Comparison of ENCODE assay signal across 8 cellular contexts in the genomic region with DNA sequence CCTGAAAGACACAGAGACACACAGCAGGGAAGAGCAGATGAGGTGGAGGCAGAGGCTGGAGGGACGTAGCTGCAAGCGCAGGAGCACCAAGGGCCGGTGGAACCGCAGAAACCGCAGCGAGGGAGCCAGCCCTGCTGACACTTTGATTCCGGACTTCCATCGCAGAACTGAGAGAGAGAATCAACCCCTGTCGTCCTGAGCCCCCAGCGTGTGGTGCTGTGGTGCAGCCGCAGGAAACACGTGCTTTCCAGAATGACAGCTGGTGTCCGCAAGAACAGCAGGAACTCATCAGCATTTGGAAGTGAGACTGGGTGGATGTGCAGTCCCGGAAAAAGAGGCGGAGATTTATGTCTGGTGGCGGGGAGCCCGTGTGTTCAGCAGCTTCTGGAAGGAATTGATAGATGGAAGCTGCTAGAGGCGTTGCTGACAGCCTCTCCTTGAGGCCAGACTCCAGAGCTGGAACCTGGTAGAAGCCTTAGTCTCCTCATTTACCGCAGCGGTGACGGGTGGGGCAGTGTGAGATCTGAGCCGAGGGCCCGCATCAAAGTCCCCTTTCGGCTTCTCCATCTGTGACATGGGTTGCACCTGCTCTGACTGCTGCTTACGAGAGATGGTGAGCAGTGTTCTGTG. TPM values are rescaled to one million over a fixed set of nuclear protein-coding genes. Genes with fewer than 3 reads are reported as not detected.
DNase-seq lines count a peak whose midpoint lies in the region; ATAC-seq, FAIRE-seq and TF ChIP-seq lines count a peak whose summit lies in the region.

No MANE protein-coding gene starts in this region.

- peaks cover 7 to 8% of the 10 kb centered on the region in 2 donors for H3K9me3 Mint-ChIP-seq in stimulated activated naive B cell treated with anti-CD40 and anti-IgM and Interleukin-4, amounts not matched to agents 10 μg/mL and 1 μg/mL and 100 μg/mL, for 72 hours

- no peak overlapping the region for H2AFZ ChIP-seq in H1 (ENCODE audit: low read length)
- H2AFZ ChIP-seq in mesenchymal stem cell (ENCODE audit: low read depth, low read length) = no peak overlapping the region

- peak overlapping the region; percentile 76 to 77 for H3K4me3 Mint-ChIP-seq in stimulated activated naive B cell treated with anti-CD40 and anti-IgM and Interleukin-4, amounts not matched to agents 10 μg/mL and 1 μg/mL and 100 μg/mL, for 72 hours

- H2BK12ac ChIP-seq in H1 (ENCODE audit: low read depth, low read length) = peak overlapping the region; percentile 27; the same call in 1 of the 2 replicates
- peak overlapping the region in 1 of 2 experiments; percentile 75 for H2BK12ac ChIP-seq in mesenchymal stem cell (ENCODE audit: low read length in 2 of 2)

- H3K27ac Mint-ChIP-seq in stimulated activated naive B cell treated with anti-CD40 and anti-IgM and Interleukin-4, amounts not matched to agents 10 μg/mL and 1 μg/mL and 100 μg/mL, for 72 hours = peak overlapping the region; percentile 76

- H3K4me3 ChIP-seq in H1 (ENCODE audit: extremely low read depth in 1 of 4, insufficient read depth in 2 of 4, low read depth in 3 of 4, low read length in 4 of 4) = no peak overlapping the region
- H3K4me3 ChIP-seq in mesenchymal stem cell (ENCODE audit: insufficient read depth in 1 of 2, low read depth in 1 of 2, low read length in 2 of 2) = peak overlapping the region in 1 of 2 experiments; percentile 65

- TF ChIP-seq RAD21 in H1 (IDR thresholded peaks at IDR 0.05 in 1 of 2, conservative IDR thresholded peaks at IDR 0.05 in 1 of 2; ENCODE audit: low read depth in 2 of 2, low read length in 2 of 2) = peak; percentile 22 to 24; a peak in 2 of 4 replicates

- no peak overlapping the region for H2BK20ac ChIP-seq in H1 (ENCODE audit: low read length)

- no peaks in the 10 kb centered on the region for H3K79me2 ChIP-seq in H1 (ENCODE audit: control insufficient read depth in 1 of 2, insufficient read depth in 2 of 2, low read length in 2 of 2)

- POLR2A ChIA-PET in H1 (lab: Charles Lee; ENCODE audit: partially characterized antibody) = interaction anchor here (0.6 to 0.8 kb wide), 2 partner anchors 13 to 27 kb away, joined by 3 read pairs; no protein-coding TSS in a partner anchor

- H3K4ac ChIP-seq in H1 (replicated peaks; ENCODE audit: insufficient read length, low read depth, low read length) = no peak overlapping the region
- H3K4ac ChIP-seq in mesenchymal stem cell (ENCODE audit: low read depth in 1 of 2, low read length in 2 of 2) = peak overlapping the region in 1 of 2 experiments; percentile 35

- peaks cover 0 to 8% (median 3%) of the 10 kb centered on the region in 4 experiments; a peak in 3 of 7 replicates for H3K4me1 ChIP-seq in H1 (replicated peaks in 1 of 4; ENCODE audit: control insufficient read depth in 3 of 4, insufficient read depth in 4 of 4, low read length in 3 of 4)
- peaks cover 17% of the 10 kb centered on the region for H3K4me1 ChIP-seq in mesenchymal stem cell (ENCODE audit: control insufficient read depth, insufficient read depth, low read depth, low read length)

- no peak for TF ChIP-seq POLR2A in H1 (IDR thresholded peaks at IDR 0.05; ENCODE audit: control extremely low read depth in 1 of 2, low read depth in 2 of 2, low read length in 2 of 2)

- H3K27me3 ChIP-seq in H1 (replicated peaks in 1 of 4; ENCODE audit: control insufficient read depth in 3 of 4, extremely low read depth in 1 of 4, insufficient read depth in 3 of 4, low read length in 3 of 4) (no peaks in the 10 kb centered on the region), mesenchymal stem cell (ENCODE audit: control insufficient read depth in 1 of 2, insufficient read depth in 1 of 2, low read length in 2 of 2) (peaks cover 0 to 4% of the 10 kb centered on the region in 2 experiments)

- TF ChIP-seq CTCF in GM13977 (IDR thresholded peaks at IDR 0.05; ENCODE audit: extremely low read depth, insufficient read depth, missing control alignments) = peak; percentile 42
- peak in 2 of 3 experiments; percentile 23 to 24; a peak in 2 of 4 replicates for TF ChIP-seq CTCF in H1 (IDR thresholded peaks at IDR 0.05; ENCODE audit: control extremely low read depth in 1 of 3, insufficient read depth in 1 of 3, low read depth in 1 of 3, low read length in 3 of 3)

- peak; percentile 62 for DNase-seq in GM13977 (ENCODE audit: low spot score)
- peak; percentile 86 for DNase-seq in NCI-H82 (lab: John Stamatoyannopoulos, UW)
- peak; percentile 76 for DNase-seq in activated CD8-positive, alpha-beta memory T cell treated with anti-CD3 and anti-CD28 coated beads for 24 hours
- peak in 1 of 2 experiments; percentile 56 for DNase-seq in H1 (ENCODE audit: low read depth in 1 of 2, low spot score in 2 of 2)
- DNase-seq in mesenchymal stem cell = peak; percentile 94
- peak; percentile 46 for DNase-seq in stimulated activated naive B cell treated with anti-CD40 and anti-IgM and Interleukin-4, amounts not matched to agents 10 μg/mL and 1 μg/mL and 100 μg/mL, for 72 hours

- 61% methylated on average over 24 of the region's 25 CpGs; no CpG with 5 or more reads in 1 of the 2 experiments for WGBS in H1 (ENCODE audit: extremely low coverage in 1 of 2, insufficient coverage in 1 of 2, insufficient read length in 1 of 2, insufficient replicate concordance in 2 of 2, low coverage in 1 of 2, low lambda C conversion rate in 2 of 2, missing lambda C conversion rate in 1 of 2), 2 experiments
- 29% methylated on average over 25 of the region's 25 CpGs for WGBS in mesenchymal stem cell

- H3K14ac ChIP-seq in H1 (ENCODE audit: insufficient read length) = no peak overlapping the region
- H3K14ac ChIP-seq in mesenchymal stem cell (ENCODE audit: low read length in 2 of 2) = no peak overlapping the region

- H3K9ac ChIP-seq in H1 (replicated peaks in 1 of 4; ENCODE audit: extremely low read depth in 1 of 4, low read depth in 3 of 4, low read length in 3 of 4) = no peak overlapping the region
- peak overlapping the region; percentile 19 for H3K9ac ChIP-seq in mesenchymal stem cell (ENCODE audit: low read length)

- no peak overlapping the region for H4K91ac ChIP-seq in H1 (replicated peaks; ENCODE audit: insufficient read length, low read length)
- no peak overlapping the region for H4K91ac ChIP-seq in mesenchymal stem cell (ENCODE audit: low read length)

- H2BK120ac ChIP-seq in H1 (replicated peaks; ENCODE audit: low read depth, low read length) (no peak overlapping the region), mesenchymal stem cell (ENCODE audit: low read depth, low read length) (no peak overlapping the region)

- H3K23me2 ChIP-seq in H1 (ENCODE audit: low read depth, low read length) = no peaks in the 10 kb centered on the region

- H3K36me3 ChIP-seq in H1 (ENCODE audit: control insufficient read depth in 2 of 4, insufficient read depth in 4 of 4, low read length in 3 of 4) = no peaks in the 10 kb centered on the region
- no peaks in the 10 kb centered on the region for H3K36me3 ChIP-seq in mesenchymal stem cell (ENCODE audit: control insufficient read depth in 1 of 2, insufficient read depth in 2 of 2, low read depth in 1 of 2, low read length in 2 of 2)

- peaks cover 11 to 12% of the 10 kb centered on the region in 2 donors for H3K36me3 Mint-ChIP-seq in stimulated activated naive B cell treated with anti-CD40 and anti-IgM and Interleukin-4, amounts not matched to agents 10 μg/mL and 1 μg/mL and 100 μg/mL, for 72 hours

- H3K27ac ChIP-seq in H1 (ENCODE audit: low read depth, low read length) = no peak overlapping the region
- H3K27ac ChIP-seq in mesenchymal stem cell (ENCODE audit: low read length, poor library complexity, severe bottlenecking) = no peak overlapping the region

- H4K5ac ChIP-seq in H1 (ENCODE audit: insufficient read length, low read depth, low read length) = no peak overlapping the region

- peaks cover 16 to 20% of the 10 kb centered on the region in 2 donors for H3K4me1 Mint-ChIP-seq in stimulated activated naive B cell treated with anti-CD40 and anti-IgM and Interleukin-4, amounts not matched to agents 10 μg/mL and 1 μg/mL and 100 μg/mL, for 72 hours

- H3K27me3 Mint-ChIP-seq in stimulated activated naive B cell treated with anti-CD40 and anti-IgM and Interleukin-4, amounts not matched to agents 10 μg/mL and 1 μg/mL and 100 μg/mL, for 72 hours = peaks cover 11 to 53% of the 10 kb centered on the region in 2 donors

- no peak overlapping the region for H2BK5ac ChIP-seq in H1 (ENCODE audit: low read depth, low read length)
- H2BK5ac ChIP-seq in mesenchymal stem cell (ENCODE audit: low read depth, low read length, poor library complexity, severe bottlenecking) = no peak overlapping the region

- no peak overlapping the region for H3K56ac ChIP-seq in H1 (replicated peaks; ENCODE audit: insufficient read length, low read depth, low read length)

- ATAC-seq in HG03135 (IDR thresholded peaks at IDR 0.05; ENCODE audit: unreplicated experiment) (peak; percentile 63), GM18858 (IDR thresholded peaks at IDR 0.05; ENCODE audit: unreplicated experiment) (no peak)
- ATAC-seq in stimulated activated naive B cell treated with anti-CD40 and anti-IgM and Interleukin-4, amounts not matched to agents 10 μg/mL and 1 μg/mL and 100 μg/mL, for 72 hours (replicated peaks) = peak; percentile 86 to 90

- H3K9me3 ChIP-seq in H1 (ENCODE audit: insufficient read depth in 2 of 2, low read depth in 1 of 2, low read length in 1 of 2) (peaks cover 9 to 11% of the 10 kb centered on the region in 2 experiments; a peak in 3 of 4 replicates), mesenchymal stem cell (ENCODE audit: control insufficient read depth, low read length) (peaks cover 7% of the 10 kb centered on the region)

- CTCF ChIA-PET in H1 (lab: Charles Lee; ENCODE audit: partially characterized antibody) = interaction anchor here (0.8 to 1.4 kb wide), 2 partner anchors 12 to 202 kb away, joined by 3 to 5 read pairs; no protein-coding TSS in a partner anchor

- H3K79me1 ChIP-seq in H1 (ENCODE audit: low read depth, low read length) = no peaks in the 10 kb centered on the region
- H3K79me1 ChIP-seq in mesenchymal stem cell (replicated peaks; ENCODE audit: low read length, poor library complexity, severe bottlenecking) = peaks cover 3% of the 10 kb centered on the region

- TF ChIP-seq EP300 in H1 (IDR thresholded peaks at IDR 0.05; ENCODE audit: borderline replicate concordance in 1 of 2, low read depth in 2 of 2, low read length in 2 of 2) = no peak

- H2BK15ac ChIP-seq in H1 (ENCODE audit: low read length) = peak overlapping the region; percentile 46; the same call in 1 of the 2 replicates
- no peak overlapping the region for H2BK15ac ChIP-seq in mesenchymal stem cell (ENCODE audit: low read depth, poor library complexity, severe bottlenecking)

- H2AK5ac ChIP-seq in H1 (ENCODE audit: low read depth, low read length) (no peak overlapping the region), mesenchymal stem cell (ENCODE audit: low read length, severe bottlenecking) (no peak overlapping the region)

- peak overlapping the region in 1 of 2 experiments; percentile 24; a peak in 2 of 4 replicates for H3K4me2 ChIP-seq in H1 (ENCODE audit: insufficient read depth in 1 of 2, low read depth in 2 of 2, low read length in 2 of 2)
- peak overlapping the region; percentile 42 for H3K4me2 ChIP-seq in mesenchymal stem cell (ENCODE audit: low read length, poor library complexity, severe bottlenecking)

- H4K8ac ChIP-seq in H1 (ENCODE audit: extremely low read depth, insufficient read depth, low read length) (no peak overlapping the region), mesenchymal stem cell (ENCODE audit: low read length) (no peak overlapping the region)

- no peak overlapping the region for H3K18ac ChIP-seq in H1 (ENCODE audit: extremely low read depth, low read length)
- peak overlapping the region in 1 of 2 experiments; percentile 82 for H3K18ac ChIP-seq in mesenchymal stem cell (ENCODE audit: low read depth in 1 of 2, low read length in 2 of 2)

- no peaks in the 10 kb centered on the region for H4K20me1 ChIP-seq in H1 (replicated peaks in 1 of 2; ENCODE audit: control insufficient read depth in 1 of 2, insufficient read depth in 2 of 2, low read length in 2 of 2)

- in situ Hi-C loops in GM13977 (cut with MboI; ENCODE audit: low pct_unique_long_range_greater_than_20kb, low sequenced_read_pairs, unreplicated experiment) = no loop called here

- H3K23ac ChIP-seq in H1 (ENCODE audit: insufficient read length) = no peak overlapping the region
- no peak overlapping the region for H3K23ac ChIP-seq in mesenchymal stem cell (ENCODE audit: low read length in 2 of 2)

- FAIRE-seq in H1 (lab: Jason Lieb, UNC) = no peak

RNA-seq across cellular contexts. Expression of a gene that starts 21.9 kb away (rescaled TPM):
- 130 and 134 TPM in 2 replicates for total RNA-seq in H1 (2021; fragmentation: NEBNext Ultra II Directional; extraction: Animal tissue kit (Norgen Biotek cat#: 25700))
- 84.6 and 123 TPM in 2 replicates for polyA plus RNA-seq in H1 (2011; rRNA removed)
- 180 TPM for polyA plus RNA-seq in H1 (2011; cell fraction: cytosol; rRNA removed)
- 156 TPM for polyA plus RNA-seq in H1 (2011; cell fraction: nucleus; rRNA removed)
- polyA plus RNA-seq in H1 (2012, experiment 1 of 2) = 95.8 to 111 TPM (median 101 TPM) in 4 replicates
- polyA plus RNA-seq in H1 (2012, experiment 2 of 2) = 24.2 TPM
- polyA plus RNA-seq in H1 (2013, experiment 1 of 2) = 73.2 TPM
- 65.8 TPM for polyA plus RNA-seq in H1 (2013, experiment 2 of 2)
- 64.1 and 66.9 TPM in 2 replicates for polyA minus RNA-seq in H1 (2011; rRNA and poly(A)+ RNA removed)
- 83.5 TPM for polyA minus RNA-seq in H1 (2011; cell fraction: cytosol; rRNA and poly(A)+ RNA removed)
- 96.2 TPM for polyA minus RNA-seq in H1 (2011; cell fraction: nucleus; rRNA and poly(A)+ RNA removed)
- 83.2 TPM for polyA plus RNA-seq in mesenchymal stem cell (2013, experiment 1 of 2)
- polyA plus RNA-seq in mesenchymal stem cell (2013, experiment 2 of 2) = 80.5 TPM

RNA-seq across cellular contexts. Expression of a gene that starts 44.4 kb away (rescaled TPM):
- total RNA-seq in H1 (2021; fragmentation: NEBNext Ultra II Directional; extraction: Animal tissue kit (Norgen Biotek cat#: 25700)) = 35.0 and 35.5 TPM in 2 replicates
- polyA plus RNA-seq in H1 (2011; rRNA removed) = 5.9 and 7.1 TPM in 2 replicates
- 10.9 TPM for polyA plus RNA-seq in H1 (2011; cell fraction: cytosol; rRNA removed)
- polyA plus RNA-seq in H1 (2011; cell fraction: nucleus; rRNA removed) = 12.8 TPM
- 23.7 to 31.1 TPM (median 30.1 TPM) in 4 replicates for polyA plus RNA-seq in H1 (2012, experiment 1 of 2)
- 27.0 TPM for polyA plus RNA-seq in H1 (2012, experiment 2 of 2)
- polyA plus RNA-seq in H1 (2013, experiment 1 of 2) = 31.3 TPM
- polyA plus RNA-seq in H1 (2013, experiment 2 of 2) = 27.9 TPM
- polyA minus RNA-seq in H1 (2011; rRNA and poly(A)+ RNA removed) = 4.3 and 5.2 TPM in 2 replicates
- polyA minus RNA-seq in H1 (2011; cell fraction: cytosol; rRNA and poly(A)+ RNA removed) = 8.7 TPM
- 18.8 TPM for polyA minus RNA-seq in H1 (2011; cell fraction: nucleus; rRNA and poly(A)+ RNA removed)
- polyA plus RNA-seq in mesenchymal stem cell (2013, experiment 1 of 2) = 63.1 TPM
- 58.9 TPM for polyA plus RNA-seq in mesenchymal stem cell (2013, experiment 2 of 2)

RNA-seq across cellular contexts. Expression of a gene that starts 44.7 kb away (rescaled TPM):
- 29.2 and 29.5 TPM in 2 replicates for total RNA-seq in H1 (2021; fragmentation: NEBNext Ultra II Directional; extraction: Animal tissue kit (Norgen Biotek cat#: 25700))
- 5.9 and 7.4 TPM in 2 replicates for polyA plus RNA-seq in H1 (2011; rRNA removed)
- polyA plus RNA-seq in H1 (2011; cell fraction: cytosol; rRNA removed) = 8.2 TPM
- 5.3 TPM for polyA plus RNA-seq in H1 (2011; cell fraction: nucleus; rRNA removed)
- polyA plus RNA-seq in H1 (2012, experiment 1 of 2) = 13.5 to 26.1 TPM (median 16.6 TPM) in 4 replicates
- polyA plus RNA-seq in H1 (2012, experiment 2 of 2) = 2.3 TPM
- polyA plus RNA-seq in H1 (2013, experiment 1 of 2) = 18.4 TPM
- 17.4 TPM for polyA plus RNA-seq in H1 (2013, experiment 2 of 2)
- polyA minus RNA-seq in H1 (2011; rRNA and poly(A)+ RNA removed) = 11.8 and 13.3 TPM in 2 replicates
- 13.7 TPM for polyA minus RNA-seq in H1 (2011; cell fraction: cytosol; rRNA and poly(A)+ RNA removed)
- polyA minus RNA-seq in H1 (2011; cell fraction: nucleus; rRNA and poly(A)+ RNA removed) = 12.5 TPM
- 14.8 TPM for polyA plus RNA-seq in mesenchymal stem cell (2013, experiment 1 of 2)
- polyA plus RNA-seq in mesenchymal stem cell (2013, experiment 2 of 2) = 14.4 TPM
